Comparison of ENCODE assay signal across 19 cellular contexts in genomic region chr15:27535445-27536129, GRCh38.
DNase-seq lines count a peak whose midpoint lies in the region; ATAC-seq and TF ChIP-seq lines count a peak whose summit lies in the region.
"Had no signal": no experiment of that assay in that cellular context is flagged by ENCODE, and none has a peak within 500 bp of the region (broad histone marks: within the 10 kb centered on the region; RNA-seq: fewer than 3 reads in every experiment).

No MANE protein-coding gene starts in this region.

- intact Hi-C loops in esophagus muscularis mucosa (cut with DNase I) (no loop called here), vagina (cut with DNase I) (no loop called here)
- intact Hi-C loops in naive thymus-derived CD4-positive, alpha-beta T cell (cut with micrococcal nuclease) = no loop called here

- TF ChIP-seq CTCF in RWPE2 (IDR thresholded peaks at IDR 0.05; ENCODE audit: poor library complexity, severe bottlenecking) = no peak
- TF ChIP-seq CTCF in esophagus muscularis mucosa (IDR thresholded peaks at IDR 0.05) = no peak
- TF ChIP-seq CTCF in vagina (IDR thresholded peaks at IDR 0.05) = no peak

- H3K4me3 ChIP-seq in RWPE2 (ENCODE audit: severe bottlenecking) (no peak overlapping the region), esophagus muscularis mucosa (no peak overlapping the region), vagina (no peak overlapping the region)
- no peak overlapping the region for H3K4me3 ChIP-seq in naive thymus-derived CD4-positive, alpha-beta T cell (ENCODE audit: low read length)
- H3K4me3 ChIP-seq: GM12878, K562 had no signal

- CTCF ChIA-PET in naive thymus-derived CD4-positive, alpha-beta T cell (lab: Charles Lee) = no interaction called here

- WGBS in esophagus muscularis mucosa = 87% methylated on average over 6 of the region's 6 CpGs

- H3K27me3 ChIP-seq in RWPE2 (ENCODE audit: insufficient read depth, poor library complexity, severe bottlenecking) (no peaks in the 10 kb centered on the region), esophagus muscularis mucosa (peaks cover 0 to 5% (median 0%) of the 10 kb centered on the region in 4 donors), vagina (no peaks in the 10 kb centered on the region)
- no peaks in the 10 kb centered on the region for H3K27me3 ChIP-seq in naive thymus-derived CD4-positive, alpha-beta T cell (ENCODE audit: control insufficient read depth in 2 of 2, insufficient read depth in 2 of 2, low read length in 2 of 2)

- no peak for TF ChIP-seq EP300 in esophagus muscularis mucosa (IDR thresholded peaks at IDR 0.05)

- no peak for TF ChIP-seq POLR2A in esophagus muscularis mucosa (IDR thresholded peaks at IDR 0.05; ENCODE audit: low read depth)
- no peak for TF ChIP-seq POLR2A in vagina (IDR thresholded peaks at IDR 0.05)

- H3K27me3 Mint-ChIP-seq in naive thymus-derived CD4-positive, alpha-beta T cell = no peaks in the 10 kb centered on the region
- H3K27me3 Mint-ChIP-seq: B cell; CD4-positive, alpha-beta memory T cell had no signal

- H3K36me3 Mint-ChIP-seq in naive thymus-derived CD4-positive, alpha-beta T cell = peaks cover 0 to under 1% (median 0%) of the 10 kb centered on the region in 5 donors

- H3K4me1 ChIP-seq in RWPE2 (ENCODE audit: insufficient read depth, poor library complexity, severe bottlenecking) (no peaks in the 10 kb centered on the region), esophagus muscularis mucosa (no peaks in the 10 kb centered on the region), vagina (no peaks in the 10 kb centered on the region)
- no peaks in the 10 kb centered on the region for H3K4me1 ChIP-seq in naive thymus-derived CD4-positive, alpha-beta T cell (ENCODE audit: control insufficient read depth in 2 of 2, insufficient read depth in 2 of 2, low read length in 2 of 2)

- POLR2A ChIA-PET in naive thymus-derived CD4-positive, alpha-beta T cell (lab: Charles Lee) = no interaction called here

- H3K36me3 ChIP-seq in RWPE2 (ENCODE audit: low read depth) = no peaks in the 10 kb centered on the region
- no peaks in the 10 kb centered on the region for H3K36me3 ChIP-seq in esophagus muscularis mucosa
- no peaks in the 10 kb centered on the region for H3K36me3 ChIP-seq in naive thymus-derived CD4-positive, alpha-beta T cell (ENCODE audit: control insufficient read depth in 2 of 3, insufficient read depth in 3 of 3, low read length in 3 of 3)
- H3K36me3 ChIP-seq in vagina = no peaks in the 10 kb centered on the region

- H3K9me3 ChIP-seq in RWPE2 (ENCODE audit: severe bottlenecking) (peaks cover 3% of the 10 kb centered on the region), esophagus muscularis mucosa (no peaks in the 10 kb centered on the region), vagina (no peaks in the 10 kb centered on the region)
- no peaks in the 10 kb centered on the region for H3K9me3 ChIP-seq in naive thymus-derived CD4-positive, alpha-beta T cell (ENCODE audit: control insufficient read depth in 2 of 3, low read length in 3 of 3)

- DNase-seq in KBM-7 (peak; percentile 1), RWPE2 (ENCODE audit: low spot score) (no peak), esophagus muscularis mucosa (ENCODE audit: extremely low spot score) (peak; percentile 84), middle frontal gyrus (ENCODE audit: extremely low spot score, low spot score) (peak; percentile 11), vagina (ENCODE audit: extremely low spot score in 2 of 2) (no peak)
- DNase-seq in naive thymus-derived CD4-positive, alpha-beta T cell = no peak
- DNase-seq: Calu3; CD4-positive, alpha-beta memory T cell; DND-41; GOT3; MV-4-11; NCI-H1436; NCI-H2081; NCI-H2227 treated with DMSO at 0.1 percent for 48 hours; SHP77 treated with DMSO at 0.1 percent for 48 hours had no signal

- in situ Hi-C loops in KBM-7 (cut with MboI; ENCODE audit: low pct_unique_long_range_greater_than_20kb, low sequenced_read_pairs) = no loop called here

- H3K9me3 Mint-ChIP-seq in naive thymus-derived CD4-positive, alpha-beta T cell = peaks cover 3 to 19% (median 10%) of the 10 kb centered on the region in 11 donors

- ATAC-seq in RWPE2 (ENCODE audit: low read depth) (peak; percentile 58), HG03108 (IDR thresholded peaks at IDR 0.05; ENCODE audit: unreplicated experiment) (no peak)
- ATAC-seq in naive thymus-derived CD4-positive, alpha-beta T cell = no peak
- ATAC-seq: GM12878, K562 had no signal

- no peaks in the 10 kb centered on the region for H3K4me1 Mint-ChIP-seq in naive thymus-derived CD4-positive, alpha-beta T cell
- H3K4me1 Mint-ChIP-seq: B cell; CD4-positive, alpha-beta memory T cell had no signal

- H3K4me3 Mint-ChIP-seq in naive thymus-derived CD4-positive, alpha-beta T cell = no peak overlapping the region
- H3K4me3 Mint-ChIP-seq: B cell; CD4-positive, alpha-beta memory T cell had no signal

- H3K27ac ChIP-seq in RWPE2 (ENCODE audit: poor library complexity, severe bottlenecking) (no peak overlapping the region), esophagus muscularis mucosa (replicated peaks in 1 of 4) (no peak overlapping the region), vagina (no peak overlapping the region)
- H3K27ac ChIP-seq in naive thymus-derived CD4-positive, alpha-beta T cell (ENCODE audit: low read depth, low read length) = no peak overlapping the region

- H3K27ac Mint-ChIP-seq in naive thymus-derived CD4-positive, alpha-beta T cell = no peak overlapping the region
- H3K27ac Mint-ChIP-seq: B cell; CD4-positive, alpha-beta memory T cell had no signal

Comparison
In these comparisons a context has a peak if more than half of its experiments do, and no peak if none do; other contexts are left out.
1. DNase-seq: peak in KBM-7 (single experiment), esophagus muscularis mucosa (single experiment) and middle frontal gyrus (single experiment); none in RWPE2 (single experiment), naive thymus-derived CD4-positive, alpha-beta T cell (0 of 9) and vagina (0 of 2).